ENCODE assay signal across 1 cellular context in the genomic region with DNA sequence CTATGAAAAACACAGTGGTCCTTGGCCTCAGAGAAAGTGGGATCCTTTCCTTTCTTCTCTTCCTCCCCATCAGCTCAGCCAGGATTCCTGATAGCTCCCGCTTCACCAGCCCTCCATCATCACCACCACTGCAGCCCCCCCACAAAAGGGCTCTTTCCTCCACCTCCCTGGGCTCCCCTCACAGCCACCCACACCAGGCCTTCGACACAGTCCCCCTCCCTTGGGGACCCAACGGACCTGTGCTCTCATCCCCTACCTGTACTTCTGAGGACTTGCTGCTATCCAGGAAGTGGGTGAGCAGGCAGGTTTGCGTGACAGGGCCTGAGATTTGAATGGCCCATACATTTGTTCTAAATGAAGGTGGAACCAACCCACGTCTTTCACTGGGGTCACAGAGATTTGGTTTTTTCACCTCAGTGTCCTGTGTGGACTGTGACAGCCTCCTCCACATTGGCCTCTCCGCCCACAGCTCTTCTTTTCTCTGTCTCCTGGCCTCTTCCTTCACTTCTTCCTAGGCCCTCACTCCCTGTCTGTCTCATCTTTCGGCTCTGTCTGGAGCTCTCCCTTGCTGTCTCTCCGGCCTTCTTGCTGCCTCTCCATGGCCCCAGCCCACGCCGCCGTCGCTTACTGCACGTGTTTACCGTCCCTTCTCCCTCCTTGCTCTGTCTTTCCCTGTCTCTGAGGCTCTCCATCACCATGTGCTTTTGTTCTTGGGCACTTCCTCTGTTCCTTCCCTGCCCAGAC.
TF ChIP-seq lines count a peak whose summit lies in the region.

No MANE protein-coding gene starts in this region.

TF ChIP-seq in H1, 55 proteins besides CTCF, POLR2A, EP300 and RAD21:
- TF ChIP-seq KDM4A (IDR thresholded peaks at IDR 0.05; ENCODE audit: low read depth, low read length, severe bottlenecking) (no peak), TEAD4 (IDR thresholded peaks at IDR 0.05; ENCODE audit: low read depth, low read length) (no peak), BACH1 (IDR thresholded peaks at IDR 0.05; ENCODE audit: low read length) (no peak), HDAC2 (IDR thresholded peaks at IDR 0.05; ENCODE audit: borderline replicate concordance in 1 of 2, low read depth in 2 of 2, low read length in 2 of 2) (no peak), ZNF274 (IDR thresholded peaks at IDR 0.05; ENCODE audit: borderline replicate concordance, extremely low read depth, low read length) (no peak), GTF2F1 (IDR thresholded peaks at IDR 0.05; ENCODE audit: borderline replicate concordance, low read depth, low read length) (no peak), BCL11A (IDR thresholded peaks at IDR 0.05; ENCODE audit: low read depth in 2 of 2, low read length in 2 of 2) (no peak), EZH2 (IDR thresholded peaks at IDR 0.05; ENCODE audit: low read depth, low read length, severe bottlenecking) (no peak), KDM1A (IDR thresholded peaks at IDR 0.05; ENCODE audit: borderline replicate concordance, low read length) (no peak), CEBPB (IDR thresholded peaks at IDR 0.05; ENCODE audit: low read depth, low read length) (no peak), BRCA1 (IDR thresholded peaks at IDR 0.05; ENCODE audit: low read depth, low read length) (no peak), EGR1 (IDR thresholded peaks at IDR 0.05; ENCODE audit: borderline replicate concordance, low read depth, low read length) (no peak), YY1 (IDR thresholded peaks at IDR 0.05; ENCODE audit: low read depth, low read length) (no peak), RBBP5 (IDR thresholded peaks at IDR 0.05; ENCODE audit: borderline replicate concordance, low read depth, low read length) (no peak), CBX5 (IDR thresholded peaks at IDR 0.05; ENCODE audit: low read depth, low read length) (no peak)
- TF ChIP-seq, protein P1, sequence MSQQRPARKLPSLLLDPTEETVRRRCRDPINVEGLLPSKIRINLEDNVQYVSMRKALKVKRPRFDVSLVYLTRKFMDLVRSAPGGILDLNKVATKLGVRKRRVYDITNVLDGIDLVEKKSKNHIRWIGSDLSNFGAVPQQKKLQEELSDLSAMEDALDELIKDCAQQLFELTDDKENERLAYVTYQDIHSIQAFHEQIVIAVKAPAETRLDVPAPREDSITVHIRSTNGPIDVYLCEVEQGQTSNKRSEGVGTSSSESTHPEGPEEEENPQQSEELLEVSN (IDR thresholded peaks at IDR 0.05): no peak
- TF ChIP-seq, protein P2, sequence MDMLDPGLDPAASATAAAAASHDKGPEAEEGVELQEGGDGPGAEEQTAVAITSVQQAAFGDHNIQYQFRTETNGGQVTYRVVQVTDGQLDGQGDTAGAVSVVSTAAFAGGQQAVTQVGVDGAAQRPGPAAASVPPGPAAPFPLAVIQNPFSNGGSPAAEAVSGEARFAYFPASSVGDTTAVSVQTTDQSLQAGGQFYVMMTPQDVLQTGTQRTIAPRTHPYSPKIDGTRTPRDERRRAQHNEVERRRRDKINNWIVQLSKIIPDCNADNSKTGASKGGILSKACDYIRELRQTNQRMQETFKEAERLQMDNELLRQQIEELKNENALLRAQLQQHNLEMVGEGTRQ (IDR thresholded peaks at IDR 0.05; ENCODE audit: low read length): no peak
- TF ChIP-seq, protein P3, sequence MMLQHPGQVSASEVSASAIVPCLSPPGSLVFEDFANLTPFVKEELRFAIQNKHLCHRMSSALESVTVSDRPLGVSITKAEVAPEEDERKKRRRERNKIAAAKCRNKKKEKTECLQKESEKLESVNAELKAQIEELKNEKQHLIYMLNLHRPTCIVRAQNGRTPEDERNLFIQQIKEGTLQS (IDR thresholded peaks at IDR 0.05; ENCODE audit: insufficient read depth, low read depth, low read length): no peak
- TF ChIP-seq, protein P4, sequence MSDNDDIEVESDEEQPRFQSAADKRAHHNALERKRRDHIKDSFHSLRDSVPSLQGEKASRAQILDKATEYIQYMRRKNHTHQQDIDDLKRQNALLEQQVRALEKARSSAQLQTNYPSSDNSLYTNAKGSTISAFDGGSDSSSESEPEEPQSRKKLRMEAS (IDR thresholded peaks at IDR 0.05): no peak
TF ChIP-seq in H1: peak in this region for 0.
